ENCODE assay signal across 26 cellular contexts in genomic region chr1:12626888-12627287, GRCh38. TPM values are rescaled to one million over a fixed set of nuclear protein-coding genes. Genes with fewer than 3 reads are reported as not detected.
"Had no signal": no experiment of that assay in that cellular context is flagged by ENCODE, and none has a peak within 500 bp of the region (broad histone marks: within the 10 kb centered on the region; RNA-seq: fewer than 3 reads in every experiment).

No MANE protein-coding gene starts in this region.

- FAIRE-seq: kidney had no signal

- H3K27ac ChIP-seq: body of pancreas, lower lobe of right lung, prostate gland, spleen, thoracic aorta, upper lobe of left lung had no signal

- H3K9me3 Mint-ChIP-seq: activated CD4-positive, alpha-beta memory T cell treated with anti-CD3 and anti-CD28 coated beads, Interleukin-2, amount 10 ng/mL, durations not matched to agents 7 days and 5 days; activated CD4-positive, alpha-beta T cell treated with anti-CD3 and anti-CD28 coated beads, Interleukin-2, amount 10 ng/mL, durations not matched to agents 24 days and 14 days; activated naive CD4-positive, alpha-beta T cell treated with anti-CD3 and anti-CD28 coated beads, Interleukin-2, amount 10 ng/mL, durations not matched to agents 7 days and 5 days; activated T-cell treated with anti-CD3 and anti-CD28 coated beads, Interleukin-2, amount 50 U/mL, for 72 hours; dendritic cell treated with granulocyte-macrophage colony-stimulating factor and Interleukin-4, amounts not matched to agents 40 ng/mL and 50 ng/mL, for 4 days; natural killer cell had no signal

- H3K4me3 ChIP-seq: body of pancreas, lower lobe of right lung, prostate gland, spleen, thoracic aorta, upper lobe of left lung had no signal

- H3K4me3 Mint-ChIP-seq: activated CD4-positive, alpha-beta memory T cell treated with anti-CD3 and anti-CD28 coated beads, Interleukin-2, amount 10 ng/mL, durations not matched to agents 7 days and 5 days; activated CD4-positive, alpha-beta T cell treated with anti-CD3 and anti-CD28 coated beads, Interleukin-2, amount 10 ng/mL, durations not matched to agents 24 days and 14 days; activated naive CD4-positive, alpha-beta T cell treated with anti-CD3 and anti-CD28 coated beads, Interleukin-2, amount 10 ng/mL, durations not matched to agents 7 days and 5 days; activated T-cell treated with anti-CD3 and anti-CD28 coated beads, Interleukin-2, amount 50 U/mL, for 72 hours; dendritic cell treated with granulocyte-macrophage colony-stimulating factor and Interleukin-4, amounts not matched to agents 40 ng/mL and 50 ng/mL, for 4 days; natural killer cell had no signal

- H3K36me3 ChIP-seq: lower lobe of right lung, prostate gland, spleen, thoracic aorta, upper lobe of left lung had no signal

- H3K27me3 ChIP-seq: body of pancreas, spleen, upper lobe of left lung had no signal

- H3K27ac Mint-ChIP-seq: activated CD4-positive, alpha-beta memory T cell treated with anti-CD3 and anti-CD28 coated beads, Interleukin-2, amount 10 ng/mL, durations not matched to agents 7 days and 5 days; activated CD4-positive, alpha-beta T cell treated with anti-CD3 and anti-CD28 coated beads, Interleukin-2, amount 10 ng/mL, durations not matched to agents 24 days and 14 days; activated naive CD4-positive, alpha-beta T cell treated with anti-CD3 and anti-CD28 coated beads, Interleukin-2, amount 10 ng/mL, durations not matched to agents 7 days and 5 days; activated T-cell treated with anti-CD3 and anti-CD28 coated beads, Interleukin-2, amount 50 U/mL, for 72 hours; dendritic cell treated with granulocyte-macrophage colony-stimulating factor and Interleukin-4, amounts not matched to agents 40 ng/mL and 50 ng/mL, for 4 days; natural killer cell had no signal

- ATAC-seq: activated T-cell treated with anti-CD3 and anti-CD28 coated beads, Interleukin-2, amount 50 U/mL, for 72 hours; body of pancreas; esophagus mucosa; lower lobe of right lung; natural killer cell had no signal

- H3K9me3 ChIP-seq: body of pancreas, lower lobe of right lung, prostate gland, spleen, thoracic aorta, upper lobe of left lung had no signal

- DNase-seq: activated CD4-positive, alpha-beta memory T cell treated with anti-CD3 and anti-CD28 coated beads, Interleukin-2, amount 10 ng/mL, durations not matched to agents 7 days and 5 days; activated CD4-positive, alpha-beta T cell treated with anti-CD3 and anti-CD28 coated beads, Interleukin-2, amount 10 ng/mL, durations not matched to agents 24 days and 14 days; activated CD4-positive, CD25-positive, alpha-beta regulatory T cell; activated effector memory CD4-positive, alpha-beta T cell treated with anti-CD3 and anti-CD28 coated beads, Interleukin-2, amount 50 U/mL, for 16 hours; activated naive CD4-positive, alpha-beta T cell treated with anti-CD3 and anti-CD28 coated beads, Interleukin-2, amount 10 ng/mL, durations not matched to agents 7 days and 5 days; activated T-cell treated with anti-CD3 and anti-CD28 coated beads, Interleukin-2, amount 50 U/mL, for 72 hours; amygdala; body of pancreas; effector memory CD4-positive, alpha-beta T cell; foreskin melanocyte; kidney; lower lobe of right lung; natural killer cell; spleen; stimulated activated CD4-positive, alpha-beta T cell treated with anti-CD3 and anti-CD28 coated beads, Interleukin-4, amount 100 ng/mL, for 1 hour; T-helper 9 cell; upper lobe of left lung had no signal

- H3K36me3 Mint-ChIP-seq: activated naive CD4-positive, alpha-beta T cell treated with anti-CD3 and anti-CD28 coated beads, Interleukin-2, amount 10 ng/mL, durations not matched to agents 7 days and 5 days; natural killer cell had no signal

RNA-seq across cellular contexts. Expression of gene AADACL4, which starts 17.0 kb away (rescaled TPM):
- total RNA-seq: activated CD4-positive, alpha-beta memory T cell treated with anti-CD3 and anti-CD28 coated beads, Interleukin-2, amount 10 ng/mL, durations not matched to agents 7 days and 5 days; activated CD4-positive, alpha-beta T cell treated with anti-CD3 and anti-CD28 coated beads, Interleukin-2, amount 10 ng/mL, durations not matched to agents 24 days and 14 days; activated T-cell treated with anti-CD3 and anti-CD28 coated beads, Interleukin-2, amount 50 U/mL, for 72 hours; body of pancreas; cardiac septum; chondrocyte; esophagus mucosa; lower lobe of right lung; mesenteric fat pad; natural killer cell; osteocyte; prostate gland; T-helper 1 cell treated with Interleukin-12 subunit alpha and Interleukin-12 subunit beta and Interleukin-4 antibody, amounts not matched to agents 30 ng/mL and 1 ng/mL, for 36 hours; thoracic aorta; upper lobe of left lung had no signal
